ENCODE assay signal across 1 cellular context in genomic region chr2:17107875-17108274, GRCh38.
TF ChIP-seq lines count a peak whose summit lies in the region.

No MANE protein-coding gene starts in this region.

TF ChIP-seq in HCT116, 20 proteins besides CTCF, POLR2A, EP300 and RAD21 (continued from another document):
- peak; percentile 29 for TF ChIP-seq REST (IDR thresholded peaks at IDR 0.05; ENCODE audit: low read depth)
- TF ChIP-seq CEBPB (IDR thresholded peaks at IDR 0.05; ENCODE audit: low read depth): no peak
- TF ChIP-seq TCF7L2 (IDR thresholded peaks at IDR 0.05; ENCODE audit: borderline replicate concordance, extremely low read depth, insufficient read depth, insufficient read length): no peak
- TF ChIP-seq ZFX (IDR thresholded peaks at IDR 0.05): no peak
- TF ChIP-seq EZH2phosphoT487 (IDR thresholded peaks at IDR 0.05; ENCODE audit: borderline replicate concordance): no peak
